Comparison of ENCODE assay signal across 1 cellular context in the genomic region with DNA sequence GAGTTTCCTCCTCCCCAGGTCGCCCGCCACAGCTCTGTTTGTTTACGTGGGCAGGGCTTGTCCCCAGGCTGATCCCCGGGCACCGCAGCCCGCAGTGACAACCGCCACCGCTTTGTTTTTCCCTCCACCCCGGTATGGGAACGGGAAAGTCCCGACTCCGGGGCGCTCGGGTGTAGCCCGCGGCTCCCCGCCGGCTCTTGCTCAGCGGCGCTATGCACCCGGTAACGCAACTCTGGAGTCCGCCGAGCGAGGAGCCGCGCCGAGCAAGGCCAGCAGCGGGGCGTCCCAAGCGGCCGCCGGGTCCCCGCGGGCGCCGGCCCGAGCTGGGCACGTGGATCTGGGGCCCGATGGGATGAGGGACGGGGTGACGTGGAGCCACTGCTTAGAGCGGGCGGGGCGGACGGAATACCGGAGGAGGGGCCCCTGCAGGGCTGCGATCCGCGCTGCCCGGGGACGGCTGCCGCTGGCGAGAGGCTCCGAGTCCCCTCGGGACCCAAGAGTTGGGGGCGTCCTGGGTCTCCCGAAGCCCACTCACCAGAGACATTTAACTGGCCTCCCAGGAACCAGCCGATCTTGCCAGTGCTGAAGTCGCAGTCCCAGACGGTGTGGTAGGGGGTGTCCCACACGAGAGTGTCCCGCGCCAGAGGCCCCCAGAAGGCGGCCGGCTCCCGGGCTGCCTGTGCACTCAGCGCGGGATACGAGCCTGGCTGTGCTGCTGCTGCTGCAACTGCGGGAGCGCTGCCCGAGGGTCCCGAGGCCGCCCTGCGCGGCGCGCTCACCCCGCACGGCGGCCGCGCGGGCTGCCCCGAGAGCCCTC.
TF ChIP-seq lines count a peak whose summit lies in the region.

No MANE protein-coding gene starts in this region.

TF ChIP-seq in H1, 55 proteins besides CTCF, POLR2A, EP300 and RAD21 (continued from another document):
- TF ChIP-seq E2F6 (IDR thresholded peaks at IDR 0.05) (peak; percentile 62), KDM4A (IDR thresholded peaks at IDR 0.05; ENCODE audit: low read depth, low read length, severe bottlenecking) (peak; percentile 71), CTBP2 (IDR thresholded peaks at IDR 0.05; ENCODE audit: borderline replicate concordance, insufficient read depth, insufficient read length, low read length) (no peak), HDAC2 (IDR thresholded peaks at IDR 0.05; ENCODE audit: borderline replicate concordance in 1 of 2, low read depth in 2 of 2, low read length in 2 of 2) (peak in 1 of 2 experiments; percentile 52; a peak in 2 of 4 replicates), KDM1A (IDR thresholded peaks at IDR 0.05; ENCODE audit: borderline replicate concordance, low read length) (no peak)
- TF ChIP-seq, protein P1, sequence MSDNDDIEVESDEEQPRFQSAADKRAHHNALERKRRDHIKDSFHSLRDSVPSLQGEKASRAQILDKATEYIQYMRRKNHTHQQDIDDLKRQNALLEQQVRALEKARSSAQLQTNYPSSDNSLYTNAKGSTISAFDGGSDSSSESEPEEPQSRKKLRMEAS (IDR thresholded peaks at IDR 0.05), result peak; percentile 70
